ENCODE assay signal across 8 cellular contexts in genomic region chr2:35428548-35428947, GRCh38.
A peak's percentile ranks its signal among the peaks of the same experiment; 100 is the strongest.
DNase-seq lines count a peak whose midpoint lies in the region; ATAC-seq and TF ChIP-seq lines count a peak whose summit lies in the region.

No MANE protein-coding gene starts in this region.

- no peak overlapping the region for H3K4me3 Mint-ChIP-seq in activated T-helper 1 cell treated with anti-CD3 and anti-CD28 coated beads, Interleukin-12 subunit alpha, Interleukin-12 subunit beta, Interleukin-2, Interleukin-4 antibody, amounts not matched to agents 30 ng/mL and 10 ng/mL and 1 ng/mL, durations not matched to agents 14 hours and 24 hours and 36 hours
- no peak overlapping the region for H3K4me3 Mint-ChIP-seq in CD8-positive, alpha-beta memory T cell

- no peak overlapping the region for H3K4me3 ChIP-seq in MM.1S (ENCODE audit: low read length)
- no peak overlapping the region for H3K4me3 ChIP-seq in body of pancreas
- H3K4me3 ChIP-seq in mesendoderm (ENCODE audit: low read length), result no peak overlapping the region
- no peak overlapping the region for H3K4me3 ChIP-seq in CD8-positive, alpha-beta memory T cell (ENCODE audit: low read length)
- no peak overlapping the region for H3K4me3 ChIP-seq in ovary

- H4K20me1 ChIP-seq in MM.1S (ENCODE audit: insufficient read depth, low read length), result no peaks in the 10 kb centered on the region

- H3K27me3 ChIP-seq in MM.1S (replicated peaks; ENCODE audit: insufficient read depth, low read length) (no peaks in the 10 kb centered on the region), body of pancreas (no peaks in the 10 kb centered on the region), mesendoderm (ENCODE audit: insufficient read depth, low read length, poor library complexity) (no peaks in the 10 kb centered on the region), ovary (no peaks in the 10 kb centered on the region)
- no peaks in the 10 kb centered on the region for H3K27me3 ChIP-seq in CD8-positive, alpha-beta memory T cell (ENCODE audit: insufficient read depth, low read length, poor library complexity, severe bottlenecking)

- no peak overlapping the region for H4K8ac ChIP-seq in mesendoderm (ENCODE audit: low read depth, low read length)

- no peaks in the 10 kb centered on the region for H3K27me3 Mint-ChIP-seq in activated T-helper 1 cell treated with anti-CD3 and anti-CD28 coated beads, Interleukin-12 subunit alpha, Interleukin-12 subunit beta, Interleukin-2, Interleukin-4 antibody, amounts not matched to agents 30 ng/mL and 10 ng/mL and 1 ng/mL, durations not matched to agents 14 hours and 24 hours and 36 hours (ENCODE audit: insufficient read depth)
- peaks cover 0 to 2% of the 10 kb centered on the region in 2 donors for H3K27me3 Mint-ChIP-seq in CD8-positive, alpha-beta memory T cell

- TF ChIP-seq CTCF in MM.1S (IDR thresholded peaks at IDR 0.05; ENCODE audit: low read length) (peak; percentile 66), body of pancreas (IDR thresholded peaks at IDR 0.05) (peak in 6 of 7 experiments; percentile 13 to 35 (median 24)), ovary (IDR thresholded peaks at IDR 0.05) (no peak)

- no peak overlapping the region for H2BK120ac ChIP-seq in mesendoderm (ENCODE audit: low read depth, low read length)

- no peaks in the 10 kb centered on the region for H3F3A ChIP-seq in MM.1S (ENCODE audit: insufficient read depth, low read length)

- no peaks in the 10 kb centered on the region for H3K36me3 ChIP-seq in MM.1S (replicated peaks; ENCODE audit: insufficient read depth, low read length)
- no peaks in the 10 kb centered on the region for H3K36me3 ChIP-seq in body of pancreas (replicated peaks in 1 of 2; ENCODE audit: insufficient read depth in 1 of 2, low read depth in 2 of 2)
- H3K36me3 ChIP-seq in mesendoderm (ENCODE audit: control insufficient read depth, insufficient read depth, low read length), result no peaks in the 10 kb centered on the region
- no peaks in the 10 kb centered on the region for H3K36me3 ChIP-seq in CD8-positive, alpha-beta memory T cell (ENCODE audit: insufficient read depth, low read length)
- H3K36me3 ChIP-seq in ovary, result no peaks in the 10 kb centered on the region

- no peak overlapping the region for H2BK5ac ChIP-seq in mesendoderm (ENCODE audit: low read length)

- DNase-seq in Caki2 (ENCODE audit: low read depth) (peak; percentile 23), GM19240 (ENCODE audit: insufficient read length, low spot score) (peak; percentile 5), MM.1S (peak; percentile 62), body of pancreas (peak; percentile 19 to 34 (median 21)), mesendoderm (peak; percentile 81), ovary (no peak)
- DNase-seq in activated T-helper 1 cell treated with anti-CD3 and anti-CD28 coated beads, Interleukin-12 subunit alpha, Interleukin-12 subunit beta, Interleukin-2, Interleukin-4 antibody, amounts not matched to agents 30 ng/mL and 10 ng/mL and 1 ng/mL, durations not matched to agents 14 hours and 24 hours and 36 hours (ENCODE audit: low spot score), result no peak
- no peak for DNase-seq in CD8-positive, alpha-beta memory T cell

- CTCF ChIA-PET in CD8-positive, alpha-beta memory T cell (lab: Charles Lee), result no interaction called here

- H3K4me2 ChIP-seq in MM.1S (ENCODE audit: low read depth, low read length), result no peak overlapping the region
- H3K4me2 ChIP-seq in mesendoderm (ENCODE audit: low read length), result no peak overlapping the region

- H3K79me2 ChIP-seq in MM.1S (ENCODE audit: low read length), result no peaks in the 10 kb centered on the region
- H3K79me2 ChIP-seq in mesendoderm (ENCODE audit: control insufficient read depth, insufficient read depth, low read length), result no peaks in the 10 kb centered on the region

- intact Hi-C loops in body of pancreas (cut with DNase I) (no loop called here), ovary (cut with DNase I) (no loop called here)
- intact Hi-C loops in activated T-helper 1 cell treated with anti-CD3 and anti-CD28 coated beads, Interleukin-12 subunit alpha, Interleukin-12 subunit beta, Interleukin-2, Interleukin-4 antibody, amounts not matched to agents 30 ng/mL and 10 ng/mL and 1 ng/mL, durations not matched to agents 14 hours and 24 hours and 36 hours (cut with micrococcal nuclease), result no loop called here

- H3K4ac ChIP-seq in mesendoderm (ENCODE audit: low read depth, low read length), result no peak overlapping the region

- no peaks in the 10 kb centered on the region for H3K36me3 Mint-ChIP-seq in activated T-helper 1 cell treated with anti-CD3 and anti-CD28 coated beads, Interleukin-12 subunit alpha, Interleukin-12 subunit beta, Interleukin-2, Interleukin-4 antibody, amounts not matched to agents 30 ng/mL and 10 ng/mL and 1 ng/mL, durations not matched to agents 14 hours and 24 hours and 36 hours (ENCODE audit: low read depth)
- H3K36me3 Mint-ChIP-seq in CD8-positive, alpha-beta memory T cell, result no peaks in the 10 kb centered on the region

- no peak for TF ChIP-seq POLR2A in body of pancreas (IDR thresholded peaks at IDR 0.05)
- TF ChIP-seq POLR2A in ovary (IDR thresholded peaks at IDR 0.05), result no peak

- H2AK5ac ChIP-seq in mesendoderm (ENCODE audit: low read length), result no peak overlapping the region

- H2BK15ac ChIP-seq in mesendoderm (replicated peaks; ENCODE audit: low read depth), result no peak overlapping the region

- H4K5ac ChIP-seq in mesendoderm (ENCODE audit: low read length), result no peak overlapping the region

- H3K4me1 ChIP-seq in MM.1S (ENCODE audit: low read length) (no peaks in the 10 kb centered on the region), body of pancreas (no peaks in the 10 kb centered on the region), mesendoderm (ENCODE audit: control insufficient read depth, low read depth, low read length) (no peaks in the 10 kb centered on the region), ovary (ENCODE audit: insufficient read depth) (no peaks in the 10 kb centered on the region)
- no peaks in the 10 kb centered on the region for H3K4me1 ChIP-seq in CD8-positive, alpha-beta memory T cell (ENCODE audit: insufficient read depth, low read length)

- no peaks in the 10 kb centered on the region for H3K9me2 ChIP-seq in MM.1S (replicated peaks; ENCODE audit: insufficient read depth, low read length)

- WGBS in body of pancreas, 2 donors, result 57 to 78% methylated on average over 1 of the region's 1 CpG
- WGBS in mesendoderm (ENCODE audit: extremely low coverage, insufficient coverage, low lambda C conversion rate), result no CpG with 5 or more reads among the region's 1 CpG
- 53 to 81% (median 72%) methylated on average over 1 of the region's 1 CpG for WGBS in ovary, 3 donors

- H3K9me3 ChIP-seq in MM.1S (replicated peaks; ENCODE audit: insufficient read depth, low read length), result no peaks in the 10 kb centered on the region
- H3K9me3 ChIP-seq in body of pancreas, result no peaks in the 10 kb centered on the region
- H3K9me3 ChIP-seq in CD8-positive, alpha-beta memory T cell (ENCODE audit: low read length), result no peaks in the 10 kb centered on the region
- no peaks in the 10 kb centered on the region for H3K9me3 ChIP-seq in ovary

- H3K4me1 Mint-ChIP-seq in activated T-helper 1 cell treated with anti-CD3 and anti-CD28 coated beads, Interleukin-12 subunit alpha, Interleukin-12 subunit beta, Interleukin-2, Interleukin-4 antibody, amounts not matched to agents 30 ng/mL and 10 ng/mL and 1 ng/mL, durations not matched to agents 14 hours and 24 hours and 36 hours (ENCODE audit: low read depth), result no peaks in the 10 kb centered on the region
- no peaks in the 10 kb centered on the region for H3K4me1 Mint-ChIP-seq in CD8-positive, alpha-beta memory T cell

- H3K79me1 ChIP-seq in mesendoderm (ENCODE audit: low read length), result no peaks in the 10 kb centered on the region

- no peak for TF ChIP-seq EP300 in ovary (IDR thresholded peaks at IDR 0.05)

- POLR2A ChIA-PET in CD8-positive, alpha-beta memory T cell (lab: Charles Lee), result no interaction called here

- H3K27ac Mint-ChIP-seq in activated T-helper 1 cell treated with anti-CD3 and anti-CD28 coated beads, Interleukin-12 subunit alpha, Interleukin-12 subunit beta, Interleukin-2, Interleukin-4 antibody, amounts not matched to agents 30 ng/mL and 10 ng/mL and 1 ng/mL, durations not matched to agents 14 hours and 24 hours and 36 hours, result no peak overlapping the region
- no peak overlapping the region for H3K27ac Mint-ChIP-seq in CD8-positive, alpha-beta memory T cell

- H2AFZ ChIP-seq in MM.1S (ENCODE audit: low read length), result no peak overlapping the region

- H3K9me3 Mint-ChIP-seq in activated T-helper 1 cell treated with anti-CD3 and anti-CD28 coated beads, Interleukin-12 subunit alpha, Interleukin-12 subunit beta, Interleukin-2, Interleukin-4 antibody, amounts not matched to agents 30 ng/mL and 10 ng/mL and 1 ng/mL, durations not matched to agents 14 hours and 24 hours and 36 hours, result no peaks in the 10 kb centered on the region
- H3K9me3 Mint-ChIP-seq in CD8-positive, alpha-beta memory T cell, result no peaks in the 10 kb centered on the region

- H3K23ac ChIP-seq in mesendoderm (ENCODE audit: low read length), result no peak overlapping the region

- H3K27ac ChIP-seq in MM.1S (ENCODE audit: low read length) (no peak overlapping the region), body of pancreas (no peak overlapping the region), mesendoderm (ENCODE audit: low read depth, low read length) (no peak overlapping the region), ovary (no peak overlapping the region)
- H3K27ac ChIP-seq in CD8-positive, alpha-beta memory T cell (ENCODE audit: low read depth, low read length), result no peak overlapping the region

- in situ Hi-C loops in Caki2 (cut with HindIII; ENCODE audit: low pct_unique_long_range_greater_than_20kb, low sequenced_read_pairs), result no loop called here

- ATAC-seq in body of pancreas, result no peak

- H3K9ac ChIP-seq in MM.1S (ENCODE audit: low read length) (no peak overlapping the region), mesendoderm (ENCODE audit: low read length) (no peak overlapping the region)

- H3K18ac ChIP-seq in mesendoderm (ENCODE audit: low read length), result no peak overlapping the region

- H3K56ac ChIP-seq in mesendoderm (ENCODE audit: low read length), result no peak overlapping the region

Comparison
In these comparisons a context has a peak if more than half of its experiments do, and no peak if none do; other contexts are left out.
1. DNase-seq: peak in Caki2 (single experiment), GM19240 (single experiment), MM.1S (single experiment), body of pancreas (4 of 4) and mesendoderm (single experiment); none in activated T-helper 1 cell treated with anti-CD3 and anti-CD28 coated beads, Interleukin-12 subunit alpha, Interleukin-12 subunit beta, Interleukin-2, Interleukin-4 antibody, amounts not matched to agents 30 ng/mL and 10 ng/mL and 1 ng/mL, durations not matched to agents 14 hours and 24 hours and 36 hours (single experiment), CD8-positive, alpha-beta memory T cell (0 of 5) and ovary (0 of 5).
2. CTCF ChIP-seq: peak in MM.1S (single experiment) and body of pancreas (6 of 7); none in ovary (0 of 3).